In genomic region chr4:7487998-7488671, GRCh38 we compare ENCODE assay signal across 22 cellular contexts. TPM values are rescaled to one million over a fixed set of nuclear protein-coding genes. Genes with fewer than 3 reads are reported as not detected.
"Had no signal": no experiment of that assay in that cellular context is flagged by ENCODE, and none has a peak within 500 bp of the region (broad histone marks: within the 10 kb centered on the region; RNA-seq: fewer than 3 reads in every experiment).

No MANE protein-coding gene starts in this region.

- DNase-seq: activated CD4-positive, alpha-beta memory T cell treated with anti-CD3 and anti-CD28 coated beads, Interleukin-2, amount 10 ng/mL, durations not matched to agents 7 days and 5 days; activated CD4-positive, alpha-beta T cell treated with anti-CD3 and anti-CD28 coated beads for 36 hours; activated CD4-positive, alpha-beta T cell treated with anti-CD3 and anti-CD28 coated beads, Interleukin-2, amount 50 U/mL, for 1 hour; activated gamma-delta T cell; activated naive CD4-positive, alpha-beta T cell treated with anti-CD3 and anti-CD28 coated beads for 36 hours; activated T-cell treated with anti-CD3 and anti-CD28 coated beads for 4 hours; activated T-cell treated with anti-CD3 and anti-CD28 coated beads, Interleukin-2, amount 50 U/mL, for 48 hours; Karpas-422; NCI-H1105 treated with DMSO at 0.1 percent for 48 hours; NCI-H1436 treated with DMSO at 0.1 percent for 48 hours; NCI-H2081; NCI-H69; NK-92 treated with Interleukin-12 subunit alpha and Interleukin-12 subunit beta, amount 100 ng/mL, for 24 hours; OCI-M1; T-helper 1 cell had no signal

- H3K4me1 Mint-ChIP-seq: activated CD4-positive, alpha-beta memory T cell treated with anti-CD3 and anti-CD28 coated beads, Interleukin-2, amount 10 ng/mL, durations not matched to agents 7 days and 5 days; activated CD4-positive, alpha-beta T cell treated with anti-CD3 and anti-CD28 coated beads for 36 hours; activated T-helper 17 cell treated with anti-CD3 and anti-CD28 coated beads, Interleukin-2, amount 50 U/mL, for 72 hours had no signal

- H3K4me3 Mint-ChIP-seq: activated CD4-positive, alpha-beta memory T cell treated with anti-CD3 and anti-CD28 coated beads, Interleukin-2, amount 10 ng/mL, durations not matched to agents 7 days and 5 days; activated CD4-positive, alpha-beta T cell treated with anti-CD3 and anti-CD28 coated beads for 36 hours; activated naive CD4-positive, alpha-beta T cell treated with anti-CD3 and anti-CD28 coated beads for 36 hours; activated naive CD8-positive, alpha-beta T cell; activated T-helper 17 cell treated with anti-CD3 and anti-CD28 coated beads, Interleukin-2, amount 50 U/mL, for 72 hours had no signal

- H3K9me3 Mint-ChIP-seq: activated CD4-positive, alpha-beta memory T cell treated with anti-CD3 and anti-CD28 coated beads, Interleukin-2, amount 10 ng/mL, durations not matched to agents 7 days and 5 days; activated T-helper 17 cell treated with anti-CD3 and anti-CD28 coated beads, Interleukin-2, amount 50 U/mL, for 72 hours had no signal

- H3K27ac ChIP-seq: VCaP had no signal

- H3K9me3 ChIP-seq: SK-N-SH had no signal

- H3K36me3 Mint-ChIP-seq: activated naive CD8-positive, alpha-beta T cell had no signal

- H3K27ac Mint-ChIP-seq: activated CD4-positive, alpha-beta memory T cell treated with anti-CD3 and anti-CD28 coated beads, Interleukin-2, amount 10 ng/mL, durations not matched to agents 7 days and 5 days; activated CD4-positive, alpha-beta T cell treated with anti-CD3 and anti-CD28 coated beads for 36 hours; activated naive CD4-positive, alpha-beta T cell treated with anti-CD3 and anti-CD28 coated beads for 36 hours; activated naive CD8-positive, alpha-beta T cell; activated T-helper 17 cell treated with anti-CD3 and anti-CD28 coated beads, Interleukin-2, amount 50 U/mL, for 72 hours had no signal

- ATAC-seq: activated CD4-positive, alpha-beta T cell treated with anti-CD3 and anti-CD28 coated beads for 36 hours; activated T-helper 17 cell treated with anti-CD3 and anti-CD28 coated beads, Interleukin-2, amount 50 U/mL, for 72 hours had no signal

RNA-seq across cellular contexts. Expression of gene PSAPL1, which starts 53.4 kb away (rescaled TPM):
- total RNA-seq: activated CD4-positive, alpha-beta memory T cell treated with anti-CD3 and anti-CD28 coated beads, Interleukin-2, amount 10 ng/mL, durations not matched to agents 7 days and 5 days; activated CD4-positive, alpha-beta T cell treated with anti-CD3 and anti-CD28 coated beads for 36 hours; activated CD8-positive, alpha-beta memory T cell treated with anti-CD3 and anti-CD28 coated beads for 36 hours; activated naive CD4-positive, alpha-beta T cell treated with anti-CD3 and anti-CD28 coated beads for 36 hours; activated T-helper 17 cell treated with anti-CD3 and anti-CD28 coated beads, Interleukin-2, amount 50 U/mL, for 72 hours; cardiac septum; T-helper 2 cell treated with Interferon-gamma antibody and Interleukin-4, amounts not matched to agents 100 ng/mL and 5 ng/mL, for 36 hours had no signal
